ENCODE assay signal across 9 cellular contexts in genomic region chr11:128731041-128731663, GRCh38. TPM values are rescaled to one million over a fixed set of nuclear protein-coding genes. Genes with fewer than 3 reads are reported as not detected.
DNase-seq lines count a peak whose midpoint lies in the region; ATAC-seq and TF ChIP-seq lines count a peak whose summit lies in the region.
"Had no signal": no experiment of that assay in that cellular context is flagged by ENCODE, and none has a peak within 500 bp of the region (broad histone marks: within the 10 kb centered on the region; RNA-seq: fewer than 3 reads in every experiment).

No MANE protein-coding gene starts in this region.

- DNase-seq in activated T-cell treated with anti-CD3 and anti-CD28 coated beads, Interleukin-2, amount 50 U/mL, for 24 hours, result no peak
- no peak for DNase-seq in activated T-cell treated with anti-CD3 and anti-CD28 coated beads for 4 hours
- DNase-seq in Peyer's patch, result peak in 2 of 3 donors; percentile 70 to 76
- DNase-seq in spleen, result no peak
- DNase-seq in NCI-H2029 (lab: John Stamatoyannopoulos, UW), result no peak
- DNase-seq in NCI-H526 treated with DMSO at 0.1 percent for 48 hours (lab: John Stamatoyannopoulos, UW), result no peak
- no peak for DNase-seq in NOMO-1 treated with dmso at 0.1 percent for 144 hours (lab: John Stamatoyannopoulos, UW; ENCODE audit: unreplicated experiment)

- H3K36me3 ChIP-seq in Peyer's patch (no peaks in the 10 kb centered on the region), spleen (peaks cover 0 to 19% (median 0%) of the 10 kb centered on the region in 6 donors)

- H3K9me3 ChIP-seq in Peyer's patch (no peaks in the 10 kb centered on the region), spleen (no peaks in the 10 kb centered on the region)

- peaks cover 0 to 51% (median 42%) of the 10 kb centered on the region in 4 donors for H3K4me1 ChIP-seq in Peyer's patch
- H3K4me1 ChIP-seq in spleen, result peaks cover 99 to 100% (median 100%) of the 10 kb centered on the region in 6 donors

- H3K27ac ChIP-seq in Peyer's patch, result peak overlapping the region in 2 of 4 donors; percentile 67 to 83
- H3K27ac ChIP-seq in spleen, result peak overlapping the region; percentile 55 to 100 (median 88)

- WGBS in spleen, 5 donors, result 19 to 26% (median 22%) methylated on average over 9 of the region's 9 CpGs

- H3K4me1 Mint-ChIP-seq in activated T-cell treated with anti-CD3 and anti-CD28 coated beads, Interleukin-2, amount 50 U/mL, for 24 hours (ENCODE audit: low read depth), result peaks cover 99% of the 10 kb centered on the region

- no peak overlapping the region for H3K4me3 Mint-ChIP-seq in activated T-cell treated with anti-CD3 and anti-CD28 coated beads, Interleukin-2, amount 50 U/mL, for 24 hours

- H3K27me3 ChIP-seq in Peyer's patch, result no peaks in the 10 kb centered on the region
- H3K27me3 ChIP-seq in spleen (replicated peaks in 1 of 7), result no peaks in the 10 kb centered on the region

- H3K4me3 ChIP-seq in Peyer's patch (no peak overlapping the region), spleen (peak overlapping the region in 1 of 8 donors; percentile 45)

- no peak for TF ChIP-seq POLR2A in Peyer's patch (IDR thresholded peaks at IDR 0.05)
- no peak for TF ChIP-seq POLR2A in spleen (IDR thresholded peaks at IDR 0.05)

- intact Hi-C loops in spleen (cut with DNase I; ENCODE audit: low total_unique reads), result no loop called here

- ATAC-seq in HG02759 (IDR thresholded peaks at IDR 0.05; ENCODE audit: unreplicated experiment), result peak; percentile 28
- ATAC-seq: Right ventricle myocardium inferior had no signal

- H3K36me3 Mint-ChIP-seq in activated T-cell treated with anti-CD3 and anti-CD28 coated beads, Interleukin-2, amount 50 U/mL, for 24 hours (ENCODE audit: low read depth), result peaks cover 18% of the 10 kb centered on the region

- no peaks in the 10 kb centered on the region for H3K9me3 Mint-ChIP-seq in activated T-cell treated with anti-CD3 and anti-CD28 coated beads, Interleukin-2, amount 50 U/mL, for 24 hours

- no peaks in the 10 kb centered on the region for H3K27me3 Mint-ChIP-seq in activated T-cell treated with anti-CD3 and anti-CD28 coated beads, Interleukin-2, amount 50 U/mL, for 24 hours

- peak overlapping the region; percentile 86 for H3K27ac Mint-ChIP-seq in activated T-cell treated with anti-CD3 and anti-CD28 coated beads, Interleukin-2, amount 50 U/mL, for 24 hours

- TF ChIP-seq CTCF in Peyer's patch (IDR thresholded peaks at IDR 0.05) (no peak), spleen (IDR thresholded peaks at IDR 0.05 in 8 of 11, conservative IDR thresholded peaks at IDR 0.05 in 3 of 11) (no peak)

RNA-seq across cellular contexts. Expression of gene FLI1, which starts 37.3 kb away (rescaled TPM):
- 10 to 100 TPM in 3 of 4 donors, 1 to 10 TPM in 1; 7.7 to 66.8 (median 15.3) TPM for total RNA-seq in Peyer's patch
- total RNA-seq in spleen, result 100 to 1,000 TPM; 125 to 270 (median 160) TPM
- polyA plus RNA-seq in spleen, result 10 to 100 TPM; 45.8 to 74.2 (median 52.5) TPM

Comparison
In these comparisons a context has a peak if more than half of its experiments do, and no peak if none do; other contexts are left out.
1. DNase-seq: peak in Peyer's patch (2 of 3); none in activated T-cell treated with anti-CD3 and anti-CD28 coated beads, Interleukin-2, amount 50 U/mL, for 24 hours (single experiment), activated T-cell treated with anti-CD3 and anti-CD28 coated beads for 4 hours (single experiment), spleen (single experiment), NCI-H2029 (single experiment), NCI-H526 treated with DMSO at 0.1 percent for 48 hours (single experiment) and NOMO-1 treated with dmso at 0.1 percent for 144 hours (single experiment).